In the genomic region with DNA sequence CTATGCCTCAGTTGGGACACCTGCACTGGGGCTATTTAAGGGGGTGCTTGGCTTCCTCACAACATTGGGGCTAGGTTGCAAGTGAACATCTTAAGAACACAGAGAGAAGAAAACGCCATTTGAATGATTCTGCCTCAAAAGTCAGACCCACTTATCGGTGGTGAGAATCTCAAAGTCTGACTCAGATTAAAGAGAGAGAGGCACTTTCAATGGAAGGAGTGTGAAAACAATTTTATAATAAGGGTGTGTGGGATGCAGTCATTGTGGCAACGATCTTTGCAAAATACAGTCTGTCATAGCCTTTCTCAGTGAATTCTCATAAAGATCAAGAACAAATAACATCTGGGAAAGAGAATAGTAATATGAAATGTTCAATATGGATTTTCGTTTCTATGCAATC, we compare ENCODE assay signal across 20 cellular contexts. TPM values are rescaled to one million over a fixed set of nuclear protein-coding genes. Genes with fewer than 3 reads are reported as not detected.
A peak's percentile ranks its signal among the peaks of the same experiment; 100 is the strongest.
DNase-seq lines count a peak whose midpoint lies in the region; ATAC-seq and TF ChIP-seq lines count a peak whose summit lies in the region.
"Had no signal": no experiment of that assay in that cellular context is flagged by ENCODE, and none has a peak within 500 bp of the region (broad histone marks: within the 10 kb centered on the region; RNA-seq: fewer than 3 reads in every experiment).

No MANE protein-coding gene starts in this region.

- peaks cover 12% of the 10 kb centered on the region for H3K4me1 Mint-ChIP-seq in Calu3 (ENCODE audit: low read depth, unreplicated experiment)
- peaks cover 42% of the 10 kb centered on the region for H3K4me1 Mint-ChIP-seq in dendritic cell treated with granulocyte-macrophage colony-stimulating factor and Interleukin-4, amounts not matched to agents 40 ng/mL and 50 ng/mL, for 4 days (ENCODE audit: low read depth)

- H3K4me1 ChIP-seq in osteoblast (ENCODE audit: insufficient read depth, low read length), result peaks cover 17% of the 10 kb centered on the region
- H3K4me1 ChIP-seq: Caco-2 had no signal

- no peak overlapping the region for H2AFZ ChIP-seq in osteoblast (ENCODE audit: low read length)

- H3K36me3 Mint-ChIP-seq in Calu3 (ENCODE audit: insufficient read depth, unreplicated experiment), result no peaks in the 10 kb centered on the region
- no peaks in the 10 kb centered on the region for H3K36me3 Mint-ChIP-seq in dendritic cell treated with granulocyte-macrophage colony-stimulating factor and Interleukin-4, amounts not matched to agents 40 ng/mL and 50 ng/mL, for 4 days (ENCODE audit: low read depth)

- no peaks in the 10 kb centered on the region for H3K36me3 ChIP-seq in osteoblast (ENCODE audit: insufficient read depth, low read length)

- peak overlapping the region; percentile 34 for H3K27ac Mint-ChIP-seq in Calu3 (ENCODE audit: unreplicated experiment)
- peak overlapping the region; percentile 53 for H3K27ac Mint-ChIP-seq in dendritic cell treated with granulocyte-macrophage colony-stimulating factor and Interleukin-4, amounts not matched to agents 40 ng/mL and 50 ng/mL, for 4 days

- H3K27ac ChIP-seq in osteoblast (ENCODE audit: low read depth, low read length), result peak overlapping the region; percentile 78

- no peak for DNase-seq in Calu3
- peak; percentile 55 for DNase-seq in M059J (ENCODE audit: low read depth)
- DNase-seq in osteoblast (ENCODE audit: insufficient read length, low spot score, missing footprints), result peak; percentile 29
- no peak for DNase-seq in HuH-7 (ENCODE audit: low spot score)
- DNase-seq in activated CD4-positive, alpha-beta T cell treated with anti-CD3 and anti-CD28 coated beads, Interleukin-2, amount 50 U/mL, for 48 hours, result no peak
- DNase-seq: ACHN, AML-193, Caco-2, GOT3, KG1, NCI-H1092 treated with DMSO at 0.1 percent for 48 hours, NCI-H1694, NCI-H2107, NCI-H2227 treated with DMSO at 0.1 percent for 48 hours, NCI-H526 treated with DMSO at 0.1 percent for 48 hours, SW 1271 had no signal

- no peak overlapping the region for H3K4me2 ChIP-seq in osteoblast (ENCODE audit: insufficient read depth, low read length)

- intact Hi-C loops in Calu3 (cut with micrococcal nuclease; ENCODE audit: unreplicated experiment), result loop anchor here (5.0 to 10.0 kb wide), 2 partner anchors 1615 to 1622 kb away; no protein-coding TSS in a partner anchor
- intact Hi-C loops in dendritic cell treated with granulocyte-macrophage colony-stimulating factor and Interleukin-4, amounts not matched to agents 40 ng/mL and 50 ng/mL, for 4 days (cut with micrococcal nuclease), result loop anchor here (10.0 kb wide), 1 partner anchor 1105 kb away; a partner anchor contains a TSS

- H3K4me3 ChIP-seq in osteoblast (ENCODE audit: insufficient read depth, low read length), result no peak overlapping the region

- H3K79me2 ChIP-seq in osteoblast (ENCODE audit: insufficient read depth, low read length), result no peaks in the 10 kb centered on the region

- H3K27me3 ChIP-seq in osteoblast (ENCODE audit: insufficient read depth, low read length), result no peaks in the 10 kb centered on the region

- TF ChIP-seq CTCF in Calu3 (IDR thresholded peaks at IDR 0.05; ENCODE audit: unreplicated experiment) (no peak), osteoblast (IDR thresholded peaks at IDR 0.05; ENCODE audit: extremely low read depth, low read depth, low read length) (no peak)

- BruUV-seq in Calu3 (replicated peaks; lab: Mats Ljungman, UMichigan), result no TSS peak

- H3K9me3 ChIP-seq in osteoblast (ENCODE audit: low read depth, low read length), result no peaks in the 10 kb centered on the region
- H3K9me3 ChIP-seq: Caco-2 had no signal

- ATAC-seq in GM19328 (IDR thresholded peaks at IDR 0.05; ENCODE audit: unreplicated experiment) (no peak), GM19463 (IDR thresholded peaks at IDR 0.05; ENCODE audit: unreplicated experiment) (no peak)

- H3K4me3 Mint-ChIP-seq in Calu3 (ENCODE audit: low read depth, unreplicated experiment), result no peak overlapping the region
- H3K4me3 Mint-ChIP-seq in dendritic cell treated with granulocyte-macrophage colony-stimulating factor and Interleukin-4, amounts not matched to agents 40 ng/mL and 50 ng/mL, for 4 days, result peak overlapping the region; percentile 4

- H4K20me1 ChIP-seq in osteoblast (ENCODE audit: insufficient read depth, low read length), result no peaks in the 10 kb centered on the region

- H3K9me3 Mint-ChIP-seq in Calu3 (ENCODE audit: low read depth, unreplicated experiment), result no peaks in the 10 kb centered on the region
- H3K9me3 Mint-ChIP-seq in dendritic cell treated with granulocyte-macrophage colony-stimulating factor and Interleukin-4, amounts not matched to agents 40 ng/mL and 50 ng/mL, for 4 days, result no peaks in the 10 kb centered on the region

- CTCF ChIA-PET in Calu3 (lab: Charles Lee), result no interaction called here

- no peaks in the 10 kb centered on the region for H3K27me3 Mint-ChIP-seq in Calu3 (ENCODE audit: unreplicated experiment)
- H3K27me3 Mint-ChIP-seq in dendritic cell treated with granulocyte-macrophage colony-stimulating factor and Interleukin-4, amounts not matched to agents 40 ng/mL and 50 ng/mL, for 4 days, result no peaks in the 10 kb centered on the region

RNA-seq across cellular contexts. Expression of a gene that starts 41.8 kb away (rescaled TPM):
- total RNA-seq in Calu3 (2022) (2.1 and 3.0 TPM in 2 replicates), osteoblast (8.8 and 9.4 TPM in 2 replicates)
- total RNA-seq in M059J (2014; rRNA removed; shearing (Covaris generic)), result 2.7 and 5.2 TPM in 2 replicates
- total RNA-seq: SK-MEL-5 had no signal

Comparison
In these comparisons a context has a peak if more than half of its experiments do, and no peak if none do; other contexts are left out.
1. DNase-seq: peak in M059J (single experiment) and osteoblast (single experiment); none in Calu3 (single experiment), HuH-7 (single experiment) and activated CD4-positive, alpha-beta T cell treated with anti-CD3 and anti-CD28 coated beads, Interleukin-2, amount 50 U/mL, for 48 hours (0 of 2).